Comparison of ENCODE assay signal across 1 cellular context in genomic region chr3:46354478-46354877, GRCh38.
TF ChIP-seq lines count a peak whose summit lies in the region.

No MANE protein-coding gene starts in this region.

TF ChIP-seq in K562, 482 proteins besides CTCF, POLR2A, EP300 and RAD21:
- TF ChIP-seq SMAD3 (CRISPR knock-in tag; conservative IDR thresholded peaks at IDR 0.05): no peak
- no peak for TF ChIP-seq JUN (IDR thresholded peaks at IDR 0.05; ENCODE audit: borderline replicate concordance, low read depth, low read length)
- no peak for TF ChIP-seq JUN (CRISPR knock-in tag; IDR thresholded peaks at IDR 0.05; ENCODE audit: borderline replicate concordance)
- no peak for TF ChIP-seq PURB (CRISPR knock-in tag; IDR thresholded peaks at IDR 0.05; ENCODE audit: low read depth)
- no peak for TF ChIP-seq ZNF174 (CRISPR knock-in tag; IDR thresholded peaks at IDR 0.05)
- no peak for TF ChIP-seq PTTG1 (tag; IDR thresholded peaks at IDR 0.05; ENCODE audit: low read depth)
TF ChIP-seq in K562: peak in this region for 0.
